In the genomic region with DNA sequence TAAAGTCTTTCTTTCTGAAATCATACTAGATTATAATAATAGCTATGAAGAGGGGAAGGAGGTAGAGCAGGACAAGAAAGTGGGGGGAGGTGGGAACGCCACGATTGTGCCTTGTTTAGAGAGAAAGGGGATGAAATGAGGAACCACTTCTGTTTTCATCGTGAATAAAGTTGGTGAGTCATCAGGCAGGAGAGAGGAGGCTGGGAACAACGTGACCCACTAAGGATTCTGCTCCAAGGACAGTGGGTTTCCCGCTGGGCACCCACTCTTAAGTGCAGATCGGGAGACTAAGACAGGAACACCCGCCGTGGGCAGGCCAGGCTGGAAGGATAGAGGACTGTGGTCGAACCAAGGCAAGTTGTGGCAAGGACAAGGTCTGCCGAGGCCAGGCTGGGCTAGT, we compare ENCODE assay signal across 23 cellular contexts.
A peak's percentile ranks its signal among the peaks of the same experiment; 100 is the strongest.
DNase-seq lines count a peak whose midpoint lies in the region; ATAC-seq, FAIRE-seq and TF ChIP-seq lines count a peak whose summit lies in the region.
"Had no signal": no experiment of that assay in that cellular context is flagged by ENCODE, and none has a peak within 500 bp of the region (broad histone marks: within the 10 kb centered on the region; RNA-seq: fewer than 3 reads in every experiment).

No MANE protein-coding gene starts in this region.

- BruUV-seq in HepG2 (replicated peaks; lab: Mats Ljungman, UMichigan), result no TSS peak

- peaks cover 27% of the 10 kb centered on the region for H3K4me1 Mint-ChIP-seq in dendritic cell treated with granulocyte-macrophage colony-stimulating factor and Interleukin-4, amounts not matched to agents 40 ng/mL and 50 ng/mL, for 4 days (ENCODE audit: low read depth)

- no peak for FAIRE-seq in HepG2 (lab: Jason Lieb, UNC)
- FAIRE-seq: endothelial cell of umbilical vein had no signal

- H3K9ac ChIP-seq in HepG2 (ENCODE audit: insufficient read depth, low read depth, low read length) (no peak overlapping the region), GM23248 (no peak overlapping the region)
- H3K9ac ChIP-seq: BLaER1 had no signal

- H3K4me1 ChIP-seq in right lobe of liver, result peaks cover 0 to 7% (median 2%) of the 10 kb centered on the region in 4 donors
- H3K4me1 ChIP-seq in HepG2 (ENCODE audit: insufficient read depth, low read length), result no peaks in the 10 kb centered on the region
- H3K4me1 ChIP-seq in ovary (ENCODE audit: insufficient read depth), result peaks cover 5% of the 10 kb centered on the region
- H3K4me1 ChIP-seq in GM23248 (ENCODE audit: insufficient read depth), result no peaks in the 10 kb centered on the region
- H3K4me1 ChIP-seq: HAP-1 had no signal

- WGBS in right lobe of liver (ENCODE audit: insufficient coverage, low coverage, low lambda C conversion rate, missing lambda C conversion rate), result 60% methylated on average over 10 of the region's 10 CpGs
- 94% methylated on average over 10 of the region's 10 CpGs for WGBS in HepG2 (ENCODE audit: low lambda C conversion rate)
- WGBS in ovary, 3 donors, result 31 to 40% (median 37%) methylated on average over 10 of the region's 10 CpGs
- 63 to 67% methylated on average over 10 of the region's 10 CpGs for WGBS in GM23248 (ENCODE audit: low coverage in 1 of 2, low lambda C conversion rate in 2 of 2, missing lambda C conversion rate in 2 of 2), 2 experiments

- no peak for TF ChIP-seq EP300 in HepG2 (IDR thresholded peaks at IDR 0.05; ENCODE audit: low read depth in 2 of 2, low read length in 2 of 2)
- TF ChIP-seq EP300 in HepG2 (CRISPR knock-in tag; IDR thresholded peaks at IDR 0.05; ENCODE audit: borderline replicate concordance), result no peak
- TF ChIP-seq EP300 in ovary (IDR thresholded peaks at IDR 0.05), result no peak

- no peak overlapping the region for H3K4me3 ChIP-seq in right lobe of liver
- H3K4me3 ChIP-seq in HepG2 (replicated peaks in 1 of 3; ENCODE audit: insufficient read depth in 1 of 3, low read depth in 2 of 3, low read length in 3 of 3), result no peak overlapping the region
- no peak overlapping the region for H3K4me3 ChIP-seq in ovary
- H3K4me3 ChIP-seq in GM23248, result no peak overlapping the region
- H3K4me3 ChIP-seq: BLaER1, cardiac muscle cell, HAP-1, MG63, mucosa of descending colon, spleen had no signal

- TF ChIP-seq POLR2A in right lobe of liver (IDR thresholded peaks at IDR 0.05) (no peak), HepG2 (IDR thresholded peaks at IDR 0.05; ENCODE audit: insufficient read depth in 1 of 2, low read depth in 2 of 2, low read length in 2 of 2) (no peak), ovary (IDR thresholded peaks at IDR 0.05) (no peak)

- peak in 1 of 3 donors; percentile 26 for DNase-seq in right lobe of liver
- no peak for DNase-seq in HepG2 (ENCODE audit: low spot score)
- DNase-seq in ovary, result peak in 4 of 5 donors; percentile 20 to 50 (median 31)
- no peak for DNase-seq in DMS53 (lab: John Stamatoyannopoulos, UW)
- no peak for DNase-seq in GM23248
- no peak for DNase-seq in NCI-H69 (lab: John Stamatoyannopoulos, UW)
- DNase-seq: activated naive CD4-positive, alpha-beta T cell; activated T-cell treated with anti-CD3 and anti-CD28 coated beads, Interleukin-2, amount 50 U/mL, for 4 hours; MG63; mucosa of descending colon; NCI-H146; NCI-H2171; NCI-H526; spleen; stimulated activated CD4-positive, alpha-beta T cell treated with anti-CD3 and anti-CD28 coated beads, Interleukin-4, amount 100 ng/mL, for 1 hour had no signal

- H3K4me2 ChIP-seq in HepG2 (ENCODE audit: low read depth, low read length), result no peak overlapping the region
- no peak overlapping the region for H3K4me2 ChIP-seq in GM23248 (ENCODE audit: unreplicated experiment)
- H3K4me2 ChIP-seq: BLaER1 had no signal

- H3K9me3 Mint-ChIP-seq in dendritic cell treated with granulocyte-macrophage colony-stimulating factor and Interleukin-4, amounts not matched to agents 40 ng/mL and 50 ng/mL, for 4 days, result peaks cover 22% of the 10 kb centered on the region

- peak overlapping the region; percentile 4 for H3K27ac Mint-ChIP-seq in dendritic cell treated with granulocyte-macrophage colony-stimulating factor and Interleukin-4, amounts not matched to agents 40 ng/mL and 50 ng/mL, for 4 days
- H3K27ac Mint-ChIP-seq: stimulated activated naive CD8-positive, alpha-beta T cell treated with anti-CD3 and anti-CD28 coated beads, Interleukin-15, Interleukin-2, amounts not matched to agents 100 ng/mL and 50 ng/mL, for 24 hours had no signal

- H3K9me2 ChIP-seq in GM23248 (ENCODE audit: insufficient read depth), result no peaks in the 10 kb centered on the region

- peak; percentile 16 to 57 (median 48) for ATAC-seq in right lobe of liver
- ATAC-seq in HepG2, result no peak
- ATAC-seq in GM18517 (IDR thresholded peaks at IDR 0.05; ENCODE audit: unreplicated experiment), result no peak
- ATAC-seq: activated T-cell treated with anti-CD3 and anti-CD28 coated beads, Interleukin-2, amount 50 U/mL, for 4 hours; mucosa of descending colon had no signal

- intact Hi-C loops in right lobe of liver (cut with DNase I) (no loop called here), HepG2 (cut with micrococcal nuclease; ENCODE audit: unreplicated experiment) (no loop called here), ovary (cut with DNase I) (no loop called here)
- intact Hi-C loops in dendritic cell treated with granulocyte-macrophage colony-stimulating factor and Interleukin-4, amounts not matched to agents 40 ng/mL and 50 ng/mL, for 4 days (cut with micrococcal nuclease), result no loop called here

- H3K27ac ChIP-seq in right lobe of liver (no peak overlapping the region), HepG2 (ENCODE audit: extremely low read length, insufficient read depth, low read length) (no peak overlapping the region), ovary (peak overlapping the region in 1 of 2 donors; percentile 29), GM23248 (no peak overlapping the region)
- H3K27ac ChIP-seq: BLaER1, neutrophil had no signal

- H2AFZ ChIP-seq in HepG2 (ENCODE audit: low read length) (no peak overlapping the region), GM23248 (no peak overlapping the region)

- no peaks in the 10 kb centered on the region for H3F3A ChIP-seq in GM23248 (ENCODE audit: insufficient read depth)

- in situ Hi-C loops in HepG2 (cut with HindIII; ENCODE audit: extremely low pct_ligation_motif_present, low pct_unique_long_range_greater_than_20kb), result no loop called here
- in situ Hi-C loops in GM23248 (cut with MboI), result no loop called here

- peak overlapping the region; percentile 46 for H3K4me3 Mint-ChIP-seq in dendritic cell treated with granulocyte-macrophage colony-stimulating factor and Interleukin-4, amounts not matched to agents 40 ng/mL and 50 ng/mL, for 4 days
- H3K4me3 Mint-ChIP-seq: activated T-cell treated with anti-CD3 and anti-CD28 coated beads, Interleukin-2, amount 50 U/mL, for 4 hours; stimulated activated naive CD8-positive, alpha-beta T cell treated with anti-CD3 and anti-CD28 coated beads, Interleukin-15, Interleukin-2, amounts not matched to agents 100 ng/mL and 50 ng/mL, for 24 hours had no signal

- H3K36me3 ChIP-seq in right lobe of liver (peaks cover 0 to 3% (median 0%) of the 10 kb centered on the region in 4 donors), HepG2 (replicated peaks in 1 of 2; ENCODE audit: control insufficient read depth in 1 of 2, insufficient read depth in 2 of 2, low read length in 2 of 2) (0 out of 5 replicates have a peak, but pooled peaks cover 0 to 10% of the 10 kb centered on the region in 2 experiments), ovary (no peaks in the 10 kb centered on the region), GM23248 (ENCODE audit: low read depth) (no peaks in the 10 kb centered on the region)
- H3K36me3 ChIP-seq: cardiac muscle cell, HAP-1, MG63, neutrophil had no signal

- no peaks in the 10 kb centered on the region for H3K36me3 Mint-ChIP-seq in dendritic cell treated with granulocyte-macrophage colony-stimulating factor and Interleukin-4, amounts not matched to agents 40 ng/mL and 50 ng/mL, for 4 days (ENCODE audit: low read depth)

- H3K27me3 ChIP-seq in right lobe of liver, result no peaks in the 10 kb centered on the region
- H3K27me3 ChIP-seq in HepG2 (ENCODE audit: control insufficient read depth in 1 of 2, insufficient read depth in 2 of 2, low read length in 2 of 2), result no peaks in the 10 kb centered on the region
- no peaks in the 10 kb centered on the region for H3K27me3 ChIP-seq in ovary
- no peaks in the 10 kb centered on the region for H3K27me3 ChIP-seq in GM23248 (replicated peaks; ENCODE audit: insufficient read depth)
- H3K27me3 ChIP-seq: BLaER1, cardiac muscle cell, MG63, neutrophil, spleen had no signal

- H3K9me3 ChIP-seq in right lobe of liver, result no peaks in the 10 kb centered on the region
- no peaks in the 10 kb centered on the region for H3K9me3 ChIP-seq in HepG2 (ENCODE audit: low read length)
- H3K9me3 ChIP-seq in ovary, result no peaks in the 10 kb centered on the region
- H3K9me3 ChIP-seq in GM23248 (ENCODE audit: low read depth), result no peaks in the 10 kb centered on the region
- H3K9me3 ChIP-seq: HAP-1, MG63, neutrophil had no signal

- H3K79me2 ChIP-seq in HepG2 (ENCODE audit: insufficient read depth, low read length) (no peaks in the 10 kb centered on the region), GM23248 (ENCODE audit: insufficient read depth) (no peaks in the 10 kb centered on the region)

- no peaks in the 10 kb centered on the region for H3K27me3 Mint-ChIP-seq in dendritic cell treated with granulocyte-macrophage colony-stimulating factor and Interleukin-4, amounts not matched to agents 40 ng/mL and 50 ng/mL, for 4 days

- CTCF ChIA-PET in HepG2 (lab: Yijun Ruan, JAX; ENCODE audit: low intra/inter-chr PET ratio, low total read pairs), result no interaction called here

- POLR2A ChIA-PET in HepG2 (lab: Yijun Ruan, JAX), result no interaction called here

- no peak for TF ChIP-seq RAD21 in HepG2 (CRISPR knock-in tag; IDR thresholded peaks at IDR 0.05)

- no peak for TF ChIP-seq CTCF in right lobe of liver (IDR thresholded peaks at IDR 0.05)
- no peak for TF ChIP-seq CTCF in HepG2 (CRISPR knock-in tag; IDR thresholded peaks at IDR 0.05)
- TF ChIP-seq CTCF in ovary (IDR thresholded peaks at IDR 0.05), result no peak

- H4K20me1 ChIP-seq in HepG2 (ENCODE audit: insufficient read depth, low read length) (no peaks in the 10 kb centered on the region), GM23248 (ENCODE audit: insufficient read depth) (no peaks in the 10 kb centered on the region)
- H4K20me1 ChIP-seq: BLaER1 had no signal

TF ChIP-seq in HepG2, 621 proteins besides CTCF, POLR2A, EP300 and RAD21 (continues in another document):
- TF ChIP-seq NR2F2 (IDR thresholded peaks at IDR 0.05; ENCODE audit: borderline replicate concordance, low read depth) (no peak), LCORL (IDR thresholded peaks at IDR 0.05) (no peak), LCORL (CRISPR knock-in tag; IDR thresholded peaks at IDR 0.05) (no peak)

Comparison
In these comparisons a context has a peak if more than half of its experiments do, and no peak if none do; other contexts are left out.
1. ATAC-seq: peak in right lobe of liver (4 of 4); none in HepG2 (single experiment) and GM18517 (single experiment).
2. DNase-seq: peak in ovary (4 of 5); none in HepG2 (single experiment), DMS53 (single experiment), GM23248 (single experiment) and NCI-H69 (single experiment).